ENCODE assay signal across 9 cellular contexts in the genomic region with DNA sequence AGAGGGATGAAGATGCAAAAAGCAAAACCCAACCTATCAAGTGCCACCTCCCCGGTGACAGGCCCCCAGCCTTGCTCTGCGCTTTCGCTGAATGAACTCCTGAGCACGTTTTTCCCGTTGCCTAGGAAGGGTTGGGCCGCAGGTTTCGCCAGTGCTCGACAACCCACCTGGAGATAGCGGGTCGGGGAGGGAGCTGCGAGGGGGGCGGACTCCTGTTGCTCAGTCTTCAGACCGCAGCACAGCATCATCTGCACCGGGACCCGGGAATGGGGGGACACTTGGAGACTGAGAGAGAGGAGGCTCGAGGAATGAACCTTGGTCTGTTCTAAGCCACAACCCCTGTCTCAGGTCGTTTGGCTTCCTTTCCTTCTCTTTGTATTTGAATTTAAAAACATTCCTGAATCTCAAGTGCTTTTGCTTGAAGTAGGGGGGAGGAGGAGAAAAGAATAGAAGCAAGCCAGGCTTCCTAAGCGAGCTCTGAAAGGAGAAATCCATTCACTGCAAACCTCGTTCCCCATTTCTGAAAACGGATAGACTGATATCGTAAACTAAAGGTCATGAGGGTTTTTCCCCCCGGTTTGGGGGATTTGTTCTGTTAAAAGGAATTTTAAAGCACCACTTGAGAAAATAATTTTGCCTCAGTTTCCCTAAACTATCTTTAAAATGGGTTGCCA. TPM values are rescaled to one million over a fixed set of nuclear protein-coding genes. Genes with fewer than 3 reads are reported as not detected.
DNase-seq lines count a peak whose midpoint lies in the region; ATAC-seq, FAIRE-seq and TF ChIP-seq lines count a peak whose summit lies in the region.
"Had no signal": no experiment of that assay in that cellular context is flagged by ENCODE, and none has a peak within 500 bp of the region (broad histone marks: within the 10 kb centered on the region; RNA-seq: fewer than 3 reads in every experiment).

No MANE protein-coding gene starts in this region.

- FAIRE-seq in keratinocyte (lab: Jason Lieb, UNC), result no peak

- H3K27ac ChIP-seq in CD4-positive, CD25-positive, alpha-beta regulatory T cell (ENCODE audit: insufficient read depth, low read length, poor library complexity, severe bottlenecking), result no peak overlapping the region
- H3K27ac ChIP-seq in keratinocyte (ENCODE audit: control insufficient read depth, insufficient read depth, low read length), result no peak overlapping the region

- H4K20me1 ChIP-seq in keratinocyte (ENCODE audit: control insufficient read depth, extremely low read depth, insufficient read depth, low read length), result no peaks in the 10 kb centered on the region

- peak overlapping the region; percentile 60 for H3K4me3 ChIP-seq in CD4-positive, CD25-positive, alpha-beta regulatory T cell (ENCODE audit: low read depth, low read length)
- H3K4me3 ChIP-seq in keratinocyte (ENCODE audit: control insufficient read depth in 2 of 3, extremely low read depth in 1 of 3, insufficient read depth in 2 of 3, low read depth in 1 of 3, low read length in 3 of 3), result peak overlapping the region in 2 of 3 experiments; percentile 53 to 61

- no peak for ATAC-seq in CD4-positive, CD25-positive, alpha-beta regulatory T cell (ENCODE audit: low read depth in 2 of 2)
- ATAC-seq in GM19328 (IDR thresholded peaks at IDR 0.05; ENCODE audit: unreplicated experiment), result no peak
- ATAC-seq: HCT116 had no signal

- DNase-seq in CD4-positive, CD25-positive, alpha-beta regulatory T cell, result peak in 1 of 3 donors; percentile 18
- peak; percentile 4 for DNase-seq in NCI-H2171 (lab: John Stamatoyannopoulos, UW)
- peak in 34 of 58 donors; percentile 4 to 63 (median 30) for DNase-seq in anterior cingulate cortex (lab: John Stamatoyannopoulos, UW)
- DNase-seq in keratinocyte (ENCODE audit: low read depth, low spot score), result no peak
- peak; percentile 26 for DNase-seq in stimulated activated CD4-positive, alpha-beta T cell treated with anti-CD3 and anti-CD28 coated beads, Interleukin-4, amount 100 ng/mL, for 1 hour
- DNase-seq in NCI-H2107 treated with DMSO at 0.1 percent for 48 hours (lab: John Stamatoyannopoulos, UW; ENCODE audit: unreplicated experiment), result no peak
- no peak for DNase-seq in activated gamma-delta T cell (lab: John Stamatoyannopoulos, UW)

- H3K36me3 Mint-ChIP-seq in CD4-positive, CD25-positive, alpha-beta regulatory T cell, result peaks cover 8% of the 10 kb centered on the region

- H3K4me1 ChIP-seq in CD4-positive, CD25-positive, alpha-beta regulatory T cell (ENCODE audit: control insufficient read depth, insufficient read depth, low read length, poor library complexity, severe bottlenecking), result peaks cover 30% of the 10 kb centered on the region
- peaks cover 9% of the 10 kb centered on the region for H3K4me1 ChIP-seq in keratinocyte (ENCODE audit: control insufficient read depth, extremely low read depth, insufficient read depth, low read length)

- H3K4me2 ChIP-seq in keratinocyte (ENCODE audit: control insufficient read depth, extremely low read depth, insufficient read depth, low read depth, low read length), result peak overlapping the region; percentile 84

- peaks cover 0 to 5% (median 0%) of the 10 kb centered on the region in 7 donors for H3K9me3 Mint-ChIP-seq in CD4-positive, CD25-positive, alpha-beta regulatory T cell

- H3K4me1 Mint-ChIP-seq in CD4-positive, CD25-positive, alpha-beta regulatory T cell, result peaks cover 8 to 51% (median 26%) of the 10 kb centered on the region in 4 donors

- peaks cover 18% of the 10 kb centered on the region for H3K27me3 ChIP-seq in CD4-positive, CD25-positive, alpha-beta regulatory T cell (ENCODE audit: control insufficient read depth, insufficient read depth, low read length)
- H3K27me3 ChIP-seq in keratinocyte (ENCODE audit: control insufficient read depth, extremely low read depth, insufficient read depth, low read length), result peaks cover 36% of the 10 kb centered on the region

- H3K9me3 ChIP-seq in CD4-positive, CD25-positive, alpha-beta regulatory T cell (ENCODE audit: control insufficient read depth in 2 of 2, low read length in 2 of 2), result no peaks in the 10 kb centered on the region
- no peaks in the 10 kb centered on the region for H3K9me3 ChIP-seq in keratinocyte (ENCODE audit: control insufficient read depth, low read depth, low read length)

- H3K36me3 ChIP-seq in CD4-positive, CD25-positive, alpha-beta regulatory T cell (ENCODE audit: control insufficient read depth, insufficient read depth, low read length), result no peaks in the 10 kb centered on the region
- no peaks in the 10 kb centered on the region for H3K36me3 ChIP-seq in keratinocyte (ENCODE audit: control insufficient read depth in 2 of 2, extremely low read depth in 1 of 2, insufficient read depth in 2 of 2, low read length in 2 of 2)

- no peaks in the 10 kb centered on the region for H3K9me1 ChIP-seq in keratinocyte (ENCODE audit: control insufficient read depth, extremely low read depth, insufficient read depth, low read length)

- no peak for TF ChIP-seq CTCF in keratinocyte (optimal IDR thresholded peaks at IDR 0.05 in 1 of 3, IDR thresholded peaks at IDR 0.05 in 1 of 3, conservative IDR thresholded peaks at IDR 0.05 in 1 of 3; ENCODE audit: extremely low read depth in 1 of 3, insufficient read depth in 2 of 3, low read length in 3 of 3)

- H3K27ac Mint-ChIP-seq in CD4-positive, CD25-positive, alpha-beta regulatory T cell, result peak overlapping the region; percentile 24 to 60 (median 48)

- dilution Hi-C loops in keratinocyte (cut with MboI; ENCODE audit: extremely low pct_ligation_motif_present, low sequenced_read_pairs), result no loop called here

- peak overlapping the region; percentile 59 to 89 (median 79) for H3K4me3 Mint-ChIP-seq in CD4-positive, CD25-positive, alpha-beta regulatory T cell

- no peaks in the 10 kb centered on the region for H3K79me2 ChIP-seq in keratinocyte (ENCODE audit: control insufficient read depth, insufficient read depth, low read length)

- no peak overlapping the region for H3K9ac ChIP-seq in keratinocyte (ENCODE audit: control insufficient read depth, extremely low read depth, insufficient read depth, low read length)

- peaks cover 40% of the 10 kb centered on the region for H3K27me3 Mint-ChIP-seq in CD4-positive, CD25-positive, alpha-beta regulatory T cell

- H2AFZ ChIP-seq in keratinocyte (ENCODE audit: control insufficient read depth, low read length), result peak overlapping the region; percentile 73

RNA-seq across cellular contexts. Expression of a gene that starts 1.2 kb away (rescaled TPM):
- 7.3 TPM for total RNA-seq in CD4-positive, CD25-positive, alpha-beta regulatory T cell
- 10 to 100 TPM in 2 of 4 donors, 1 to 10 TPM in 2; 8.9 to 22.5 (median 14.2) TPM for polyA plus RNA-seq in CD4-positive, CD25-positive, alpha-beta regulatory T cell
- 0.22 to 0.30 TPM (median 0.27 TPM) in 3 replicates for polyA plus RNA-seq in keratinocyte
- polyA plus RNA-seq in keratinocyte (2011; ENCODE audit: low read depth), result 0.72 TPM
- 0.17 and 0.38 TPM in 2 replicates for polyA plus RNA-seq in keratinocyte (2011; cell fraction: cytosol; rRNA removed)
- not detected in 2 replicates for polyA plus RNA-seq in keratinocyte (2011; cell fraction: nucleus; rRNA removed)
- 0.21 and 0.26 TPM in 2 replicates for polyA plus RNA-seq in keratinocyte (2012; ENCODE audit: low replicate concordance)
- 0.96 TPM in 1 of 3 replicates, not detected in the others for polyA minus RNA-seq in keratinocyte
- not detected for polyA minus RNA-seq in keratinocyte (2011; cell fraction: cytosol; rRNA and poly(A)+ RNA removed)
- polyA minus RNA-seq in keratinocyte (2011; cell fraction: nucleus; rRNA and poly(A)+ RNA removed), result not detected in 2 replicates

Comparison
In these comparisons a context has a peak if more than half of its experiments do, and no peak if none do; other contexts are left out.
1. DNase-seq: peak in NCI-H2171 (single experiment), anterior cingulate cortex (34 of 58) and stimulated activated CD4-positive, alpha-beta T cell treated with anti-CD3 and anti-CD28 coated beads, Interleukin-4, amount 100 ng/mL, for 1 hour (single experiment); none in keratinocyte (single experiment), NCI-H2107 treated with DMSO at 0.1 percent for 48 hours (single experiment) and activated gamma-delta T cell (single experiment).
2. RNA of a gene that starts 1.2 kb away (polyA plus RNA-seq): 8.9 to 22.5 TPM in CD4-positive, CD25-positive, alpha-beta regulatory T cell; 0.17 to 0.72 TPM in keratinocyte; every median in the first group is over 4 times any median in the second.